In the genomic region with DNA sequence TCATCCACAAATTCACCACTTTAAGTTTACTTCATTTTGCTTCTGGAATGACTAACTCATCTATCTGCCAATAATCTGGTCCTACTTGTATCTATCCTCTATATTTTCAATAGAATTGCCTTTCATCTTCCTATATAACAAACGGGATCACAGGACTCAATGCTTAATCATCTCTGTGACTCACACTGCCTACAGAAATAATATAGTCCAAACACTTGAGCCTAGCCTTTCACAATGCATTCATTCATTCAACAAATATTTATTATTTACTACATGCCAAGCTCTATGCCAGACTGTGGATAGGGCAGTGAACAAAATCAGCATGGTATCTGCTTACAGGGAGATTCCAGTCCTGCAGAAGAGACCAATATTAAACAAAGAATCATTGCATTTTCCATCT, we compare ENCODE assay signal across 3 cellular contexts.
TF ChIP-seq lines count a peak whose summit lies in the region.

No MANE protein-coding gene starts in this region.

TF ChIP-seq in SK-N-SH, 30 proteins besides CTCF, POLR2A, EP300 and RAD21:
- no peak for TF ChIP-seq FOXJ3 (CRISPR knock-in tag; IDR thresholded peaks at IDR 0.05)
- TF ChIP-seq, protein P1, sequence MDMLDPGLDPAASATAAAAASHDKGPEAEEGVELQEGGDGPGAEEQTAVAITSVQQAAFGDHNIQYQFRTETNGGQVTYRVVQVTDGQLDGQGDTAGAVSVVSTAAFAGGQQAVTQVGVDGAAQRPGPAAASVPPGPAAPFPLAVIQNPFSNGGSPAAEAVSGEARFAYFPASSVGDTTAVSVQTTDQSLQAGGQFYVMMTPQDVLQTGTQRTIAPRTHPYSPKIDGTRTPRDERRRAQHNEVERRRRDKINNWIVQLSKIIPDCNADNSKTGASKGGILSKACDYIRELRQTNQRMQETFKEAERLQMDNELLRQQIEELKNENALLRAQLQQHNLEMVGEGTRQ (IDR thresholded peaks at IDR 0.05; ENCODE audit: borderline replicate concordance, low read depth, low read length) = no peak
- TF ChIP-seq GABPA (IDR thresholded peaks at IDR 0.05; ENCODE audit: low read depth) = no peak
- no peak for TF ChIP-seq FOSL2 (IDR thresholded peaks at IDR 0.05; ENCODE audit: borderline replicate concordance, low read depth)
- no peak for TF ChIP-seq ELF1 (IDR thresholded peaks at IDR 0.05)
- TF ChIP-seq, protein P2, sequence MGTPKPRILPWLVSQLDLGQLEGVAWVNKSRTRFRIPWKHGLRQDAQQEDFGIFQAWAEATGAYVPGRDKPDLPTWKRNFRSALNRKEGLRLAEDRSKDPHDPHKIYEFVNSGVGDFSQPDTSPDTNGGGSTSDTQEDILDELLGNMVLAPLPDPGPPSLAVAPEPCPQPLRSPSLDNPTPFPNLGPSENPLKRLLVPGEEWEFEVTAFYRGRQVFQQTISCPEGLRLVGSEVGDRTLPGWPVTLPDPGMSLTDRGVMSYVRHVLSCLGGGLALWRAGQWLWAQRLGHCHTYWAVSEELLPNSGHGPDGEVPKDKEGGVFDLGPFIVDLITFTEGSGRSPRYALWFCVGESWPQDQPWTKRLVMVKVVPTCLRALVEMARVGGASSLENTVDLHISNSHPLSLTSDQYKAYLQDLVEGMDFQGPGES (IDR thresholded peaks at IDR 0.05; ENCODE audit: low read depth, low read length) = no peak
- no peak for TF ChIP-seq TEAD4 (IDR thresholded peaks at IDR 0.05; ENCODE audit: borderline replicate concordance, insufficient read depth)
- no peak for TF ChIP-seq GATA2 (CRISPR knock-in tag; IDR thresholded peaks at IDR 0.05)
- TF ChIP-seq, protein P3, sequence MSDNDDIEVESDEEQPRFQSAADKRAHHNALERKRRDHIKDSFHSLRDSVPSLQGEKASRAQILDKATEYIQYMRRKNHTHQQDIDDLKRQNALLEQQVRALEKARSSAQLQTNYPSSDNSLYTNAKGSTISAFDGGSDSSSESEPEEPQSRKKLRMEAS (IDR thresholded peaks at IDR 0.05; ENCODE audit: low read depth) = no peak
- TF ChIP-seq CHD2 (IDR thresholded peaks at IDR 0.05; ENCODE audit: low read length, partially characterized antibody) = no peak
- TF ChIP-seq, protein P4, sequence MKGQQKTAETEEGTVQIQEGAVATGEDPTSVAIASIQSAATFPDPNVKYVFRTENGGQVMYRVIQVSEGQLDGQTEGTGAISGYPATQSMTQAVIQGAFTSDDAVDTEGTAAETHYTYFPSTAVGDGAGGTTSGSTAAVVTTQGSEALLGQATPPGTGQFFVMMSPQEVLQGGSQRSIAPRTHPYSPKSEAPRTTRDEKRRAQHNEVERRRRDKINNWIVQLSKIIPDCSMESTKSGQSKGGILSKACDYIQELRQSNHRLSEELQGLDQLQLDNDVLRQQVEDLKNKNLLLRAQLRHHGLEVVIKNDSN (IDR thresholded peaks at IDR 0.05; ENCODE audit: borderline replicate concordance, low read depth) = no peak
- no peak for TF ChIP-seq YY1 (IDR thresholded peaks at IDR 0.05; ENCODE audit: low read depth)
- no peak for TF ChIP-seq NRF1 (IDR thresholded peaks at IDR 0.05; ENCODE audit: low read depth, low read length)

TF ChIP-seq in SK-N-SH treated with all-trans-retinoic acid at 6 μM for 48 hours, 23 proteins besides CTCF, POLR2A, EP300 and RAD21:
- TF ChIP-seq, protein P5, sequence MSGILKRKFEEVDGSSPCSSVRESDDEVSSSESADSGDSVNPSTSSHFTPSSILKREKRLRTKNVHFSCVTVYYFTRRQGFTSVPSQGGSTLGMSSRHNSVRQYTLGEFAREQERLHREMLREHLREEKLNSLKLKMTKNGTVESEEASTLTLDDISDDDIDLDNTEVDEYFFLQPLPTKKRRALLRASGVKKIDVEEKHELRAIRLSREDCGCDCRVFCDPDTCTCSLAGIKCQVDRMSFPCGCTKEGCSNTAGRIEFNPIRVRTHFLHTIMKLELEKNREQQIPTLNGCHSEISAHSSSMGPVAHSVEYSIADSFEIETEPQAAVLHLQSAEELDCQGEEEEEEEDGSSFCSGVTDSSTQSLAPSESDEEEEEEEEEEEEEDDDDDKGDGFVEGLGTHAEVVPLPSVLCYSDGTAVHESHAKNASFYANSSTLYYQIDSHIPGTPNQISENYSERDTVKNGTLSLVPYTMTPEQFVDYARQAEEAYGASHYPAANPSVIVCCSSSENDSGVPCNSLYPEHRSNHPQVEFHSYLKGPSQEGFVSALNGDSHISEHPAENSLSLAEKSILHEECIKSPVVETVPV (CRISPR knock-in tag; IDR thresholded peaks at IDR 0.05) = no peak
- TF ChIP-seq RARB (CRISPR knock-in tag; IDR thresholded peaks at IDR 0.05) (no peak), SNAI2 (CRISPR knock-in tag; IDR thresholded peaks at IDR 0.05) (no peak), ARNTL (CRISPR knock-in tag; IDR thresholded peaks at IDR 0.05; ENCODE audit: borderline replicate concordance, low read depth) (no peak), ZFP3 (CRISPR knock-in tag; IDR thresholded peaks at IDR 0.05) (no peak), TCF4 (CRISPR knock-in tag; IDR thresholded peaks at IDR 0.05; ENCODE audit: borderline replicate concordance) (no peak)
- TF ChIP-seq, protein P6, sequence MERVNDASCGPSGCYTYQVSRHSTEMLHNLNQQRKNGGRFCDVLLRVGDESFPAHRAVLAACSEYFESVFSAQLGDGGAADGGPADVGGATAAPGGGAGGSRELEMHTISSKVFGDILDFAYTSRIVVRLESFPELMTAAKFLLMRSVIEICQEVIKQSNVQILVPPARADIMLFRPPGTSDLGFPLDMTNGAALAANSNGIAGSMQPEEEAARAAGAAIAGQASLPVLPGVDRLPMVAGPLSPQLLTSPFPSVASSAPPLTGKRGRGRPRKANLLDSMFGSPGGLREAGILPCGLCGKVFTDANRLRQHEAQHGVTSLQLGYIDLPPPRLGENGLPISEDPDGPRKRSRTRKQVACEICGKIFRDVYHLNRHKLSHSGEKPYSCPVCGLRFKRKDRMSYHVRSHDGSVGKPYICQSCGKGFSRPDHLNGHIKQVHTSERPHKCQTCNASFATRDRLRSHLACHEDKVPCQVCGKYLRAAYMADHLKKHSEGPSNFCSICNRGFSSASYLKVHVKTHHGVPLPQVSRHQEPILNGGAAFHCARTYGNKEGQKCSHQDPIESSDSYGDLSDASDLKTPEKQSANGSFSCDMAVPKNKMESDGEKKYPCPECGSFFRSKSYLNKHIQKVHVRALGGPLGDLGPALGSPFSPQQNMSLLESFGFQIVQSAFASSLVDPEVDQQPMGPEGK (CRISPR knock-in tag; IDR thresholded peaks at IDR 0.05; ENCODE audit: borderline replicate concordance) = no peak

TF ChIP-seq in H1, 55 proteins besides CTCF, POLR2A, EP300 and RAD21:
- TF ChIP-seq TBP (IDR thresholded peaks at IDR 0.05; ENCODE audit: low read depth, low read length) = no peak
- no peak for TF ChIP-seq SIRT6 (IDR thresholded peaks at IDR 0.05; ENCODE audit: low read length)
- TF ChIP-seq PHF8 (conservative IDR thresholded peaks at IDR 0.05; ENCODE audit: low read depth, low read length) = no peak
- no peak for TF ChIP-seq BCL11A (IDR thresholded peaks at IDR 0.05; ENCODE audit: low read depth in 2 of 2, low read length in 2 of 2)
- no peak for TF ChIP-seq CREB1 (IDR thresholded peaks at IDR 0.05)
- TF ChIP-seq KDM5A (IDR thresholded peaks at IDR 0.05; ENCODE audit: low read length) = no peak
- no peak for TF ChIP-seq CHD1 (IDR thresholded peaks at IDR 0.05; ENCODE audit: low read depth, low read length)
- TF ChIP-seq SP2 (IDR thresholded peaks at IDR 0.05; ENCODE audit: low read length) = no peak
- TF ChIP-seq SRF (IDR thresholded peaks at IDR 0.05; ENCODE audit: low read depth, low read length) = no peak
- no peak for TF ChIP-seq TEAD4 (IDR thresholded peaks at IDR 0.05; ENCODE audit: low read depth, low read length)
- TF ChIP-seq GTF2F1 (IDR thresholded peaks at IDR 0.05; ENCODE audit: borderline replicate concordance, low read depth, low read length) = no peak
- no peak for TF ChIP-seq NANOG (IDR thresholded peaks at IDR 0.05; ENCODE audit: insufficient read depth, low read depth, low read length, poor library complexity, severe bottlenecking)
- no peak for TF ChIP-seq MAFK (IDR thresholded peaks at IDR 0.05; ENCODE audit: low read depth, low read length)
- TF ChIP-seq HDAC2 (IDR thresholded peaks at IDR 0.05; ENCODE audit: borderline replicate concordance in 1 of 2, low read depth in 2 of 2, low read length in 2 of 2) = no peak
- TF ChIP-seq TAF1 (IDR thresholded peaks at IDR 0.05; ENCODE audit: low read depth, low read length) = no peak
- no peak for TF ChIP-seq SAP30 (IDR thresholded peaks at IDR 0.05; ENCODE audit: insufficient read depth, insufficient replicate concordance, low read length)
- no peak for TF ChIP-seq SP4 (IDR thresholded peaks at IDR 0.05; ENCODE audit: low read length)
- no peak for TF ChIP-seq ZNF274 (IDR thresholded peaks at IDR 0.05; ENCODE audit: borderline replicate concordance, extremely low read depth, low read length)
- TF ChIP-seq SUZ12 (IDR thresholded peaks at IDR 0.05; ENCODE audit: low read length) = no peak
- no peak for TF ChIP-seq POLR2AphosphoS5 (IDR thresholded peaks at IDR 0.05; ENCODE audit: low read depth, low read length)
TF ChIP-seq in H1: peak in this region for 0.
